Comparison of ENCODE assay signal across 8 cellular contexts in genomic region chr19:48645652-48646191, GRCh38. TPM values are rescaled to one million over a fixed set of nuclear protein-coding genes. Genes with fewer than 3 reads are reported as not detected.
A peak's percentile ranks its signal among the peaks of the same experiment; 100 is the strongest.
DNase-seq lines count a peak whose midpoint lies in the region; ATAC-seq and TF ChIP-seq lines count a peak whose summit lies in the region.

Gene CA11 (minus strand): TSS chr19:48646187. CDS start chr19:48645632, 555 bp downstream.

- ATAC-seq in naive thymus-derived CD8-positive, alpha-beta T cell: no peak
- ATAC-seq in HG03354 (IDR thresholded peaks at IDR 0.05; ENCODE audit: poor library complexity, severe bottlenecking, unreplicated experiment): no peak

- peak within 1 kb of the TSS; percentile 67 for H3K4me3 ChIP-seq in epithelial cell of esophagus (ENCODE audit: low read length)

- H3K4me1 Mint-ChIP-seq in naive thymus-derived CD8-positive, alpha-beta T cell: peaks cover 31 to 54% (median 48%) of the 10 kb centered on the region in 4 donors

- peak; percentile 42 for DNase-seq in NCI-H1092 treated with DMSO at 0.1 percent for 48 hours (lab: John Stamatoyannopoulos, UW)
- no peak for DNase-seq in NCI-H1092 (lab: John Stamatoyannopoulos, UW)
- DNase-seq in RKO (ENCODE audit: low spot score): peak; percentile 47
- DNase-seq in epithelial cell of esophagus (ENCODE audit: low read depth): no peak
- DNase-seq in naive thymus-derived CD8-positive, alpha-beta T cell: no peak
- no peak for DNase-seq in AG20443 (ENCODE audit: low spot score)
- DNase-seq in NCI-H2196 treated with DMSO at 0.1 percent for 48 hours (lab: John Stamatoyannopoulos, UW; ENCODE audit: unreplicated experiment): no peak

- H3K36me3 Mint-ChIP-seq in naive thymus-derived CD8-positive, alpha-beta T cell: peaks cover 0 to 2% (median 0%) of the 10 kb centered on the region in 3 donors

- H3K9me3 Mint-ChIP-seq in naive thymus-derived CD8-positive, alpha-beta T cell: no peaks in the 10 kb centered on the region

- H3K4me3 Mint-ChIP-seq in naive thymus-derived CD8-positive, alpha-beta T cell: peak within 1 kb of the TSS; percentile 92 to 99 (median 94)

- peak within 1 kb of the TSS; percentile 82 to 98 (median 94) for H3K27ac Mint-ChIP-seq in naive thymus-derived CD8-positive, alpha-beta T cell

- POLR2A ChIA-PET in naive thymus-derived CD8-positive, alpha-beta T cell (lab: Charles Lee): interaction anchor here (0.6 to 4.6 kb wide), 26 partner anchors 9 to 1533 kb away, joined by 3 to 44 read pairs (median 4); partner anchors contain the start of genes DBP, FTL, GYS1 and RPL18

- no peak for TF ChIP-seq CTCF in epithelial cell of esophagus (IDR thresholded peaks at IDR 0.05; ENCODE audit: insufficient read depth, low read depth, low read length, missing control alignments)

- H3K27me3 Mint-ChIP-seq in naive thymus-derived CD8-positive, alpha-beta T cell: no peaks in the 10 kb centered on the region

RNA-seq across cellular contexts. Expression of gene CA11, which starts in this region (rescaled TPM):
- 10 to 100 TPM; 16.2 to 21.3 TPM for total RNA-seq in naive thymus-derived CD8-positive, alpha-beta T cell
- polyA plus RNA-seq in naive thymus-derived CD8-positive, alpha-beta T cell: 10 to 100 TPM in 1 of 3 donors, 1 to 10 TPM in 2; 6.6 to 14.1 (median 7.2) TPM

Comparison
In these comparisons a context has a peak if more than half of its experiments do, and no peak if none do; other contexts are left out.
1. DNase-seq: peak in NCI-H1092 treated with DMSO at 0.1 percent for 48 hours (single experiment) and RKO (single experiment); none in NCI-H1092 (single experiment), epithelial cell of esophagus (single experiment), naive thymus-derived CD8-positive, alpha-beta T cell (0 of 10), AG20443 (single experiment) and NCI-H2196 treated with DMSO at 0.1 percent for 48 hours (single experiment).